ENCODE assay signal across 10 cellular contexts in the genomic region with DNA sequence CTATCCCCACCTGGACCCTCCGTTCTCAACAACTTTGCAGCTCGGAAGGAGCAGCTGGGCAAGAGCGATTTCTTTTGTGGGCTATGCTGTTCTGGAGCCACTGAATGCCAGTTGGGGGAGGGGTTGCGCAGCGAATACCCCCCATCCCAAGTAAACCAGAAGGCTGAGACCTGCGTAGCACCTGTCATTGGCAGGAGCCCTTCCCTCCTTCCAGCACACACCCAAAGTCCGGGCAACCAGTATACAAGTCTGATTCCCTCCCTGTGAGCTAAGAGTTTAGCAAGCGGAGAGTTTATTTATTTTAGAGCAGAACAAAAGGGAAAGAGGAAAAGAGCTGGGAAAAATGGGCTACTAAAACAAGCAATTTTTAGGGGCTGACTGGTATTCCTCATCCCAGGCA. TPM values are rescaled to one million over a fixed set of nuclear protein-coding genes. Genes with fewer than 3 reads are reported as not detected.
DNase-seq lines count a peak whose midpoint lies in the region; ATAC-seq, FAIRE-seq and TF ChIP-seq lines count a peak whose summit lies in the region.
"Had no signal": no experiment of that assay in that cellular context is flagged by ENCODE, and none has a peak within 500 bp of the region (broad histone marks: within the 10 kb centered on the region; RNA-seq: fewer than 3 reads in every experiment).

No MANE protein-coding gene starts in this region.

- no peak overlapping the region; the same call in 1 of the 2 replicates for H3K27ac Mint-ChIP-seq in GM23338
- H3K27ac Mint-ChIP-seq in astrocyte (ENCODE audit: unreplicated experiment): no peak overlapping the region
- H3K27ac Mint-ChIP-seq in activated T-helper 17 cell treated with anti-CD3 and anti-CD28 coated beads, Interleukin-2, amount 50 U/mL, for 72 hours: no peak overlapping the region
- H3K27ac Mint-ChIP-seq: T-cell had no signal

- H3K9me3 Mint-ChIP-seq in GM23338: no peaks in the 10 kb centered on the region
- no peaks in the 10 kb centered on the region for H3K9me3 Mint-ChIP-seq in astrocyte (ENCODE audit: unreplicated experiment)
- H3K9me3 Mint-ChIP-seq in activated T-helper 17 cell treated with anti-CD3 and anti-CD28 coated beads, Interleukin-2, amount 50 U/mL, for 72 hours: no peaks in the 10 kb centered on the region
- H3K9me3 Mint-ChIP-seq: T-cell had no signal

- H3K36me3 ChIP-seq in GM23338 (ENCODE audit: insufficient read depth) (no peaks in the 10 kb centered on the region), astrocyte (ENCODE audit: insufficient read depth, low read length) (no peaks in the 10 kb centered on the region), iPS-15b (ENCODE audit: control insufficient read depth, insufficient read depth, low read length) (no peaks in the 10 kb centered on the region)

- H3K36me3 Mint-ChIP-seq in GM23338 (ENCODE audit: low read depth) (no peaks in the 10 kb centered on the region; the same call in 2 of the 3 replicates), astrocyte (ENCODE audit: low read depth, unreplicated experiment) (no peaks in the 10 kb centered on the region)
- no peaks in the 10 kb centered on the region for H3K36me3 Mint-ChIP-seq in activated T-helper 17 cell treated with anti-CD3 and anti-CD28 coated beads, Interleukin-2, amount 50 U/mL, for 72 hours (ENCODE audit: low read depth)
- H3K36me3 Mint-ChIP-seq: T-cell had no signal

- no peak for TF ChIP-seq CTCF in GM23338 (conservative IDR thresholded peaks at IDR 0.05; ENCODE audit: low read depth in 2 of 2)
- TF ChIP-seq CTCF in astrocyte (IDR thresholded peaks at IDR 0.05; ENCODE audit: insufficient read depth, low read depth, low read length): no peak

- H3K4me2 ChIP-seq in GM23338 (peak overlapping the region; percentile 87), astrocyte (ENCODE audit: low read length) (peak overlapping the region; percentile 91)

- DNase-seq in GM23338 (ENCODE audit: low spot score) (peak; percentile 17), astrocyte (ENCODE audit: low read depth) (no peak), sciatic nerve (ENCODE audit: low spot score) (no peak), iPS-NIHi11 (ENCODE audit: low spot score) (no peak)
- DNase-seq: T-cell had no signal

- peak; percentile 70 for ATAC-seq in GM23338
- ATAC-seq in sciatic nerve: peak; percentile 60
- ATAC-seq in GM18502 (IDR thresholded peaks at IDR 0.05; ENCODE audit: poor library complexity, unreplicated experiment): no peak
- no peak for ATAC-seq in GM19351 (IDR thresholded peaks at IDR 0.05; ENCODE audit: unreplicated experiment)
- ATAC-seq in activated T-helper 17 cell treated with anti-CD3 and anti-CD28 coated beads, Interleukin-2, amount 50 U/mL, for 72 hours (replicated peaks): no peak

- H3K4me3 ChIP-seq in GM23338 (peak overlapping the region; percentile 80), astrocyte (ENCODE audit: insufficient read depth, low read depth, low read length) (peak overlapping the region; percentile 69), iPS-15b (ENCODE audit: low read depth, low read length) (peak overlapping the region; percentile 65)

- H3K79me2 ChIP-seq in GM23338 (replicated peaks; ENCODE audit: insufficient read depth) (no peaks in the 10 kb centered on the region), astrocyte (ENCODE audit: insufficient read depth, low read length) (no peaks in the 10 kb centered on the region)

- H3K27ac ChIP-seq in GM23338 (ENCODE audit: low read depth) (no peak overlapping the region), astrocyte (ENCODE audit: low read depth, low read length) (no peak overlapping the region)

- H3K4me1 Mint-ChIP-seq in GM23338 (peaks cover 15% of the 10 kb centered on the region), astrocyte (ENCODE audit: low read depth, unreplicated experiment) (no peaks in the 10 kb centered on the region)
- H3K4me1 Mint-ChIP-seq in activated T-helper 17 cell treated with anti-CD3 and anti-CD28 coated beads, Interleukin-2, amount 50 U/mL, for 72 hours: no peaks in the 10 kb centered on the region

- H3K4me3 Mint-ChIP-seq in GM23338 (peak overlapping the region; percentile 91), astrocyte (ENCODE audit: unreplicated experiment) (peak overlapping the region; percentile 76)
- H3K4me3 Mint-ChIP-seq in activated T-helper 17 cell treated with anti-CD3 and anti-CD28 coated beads, Interleukin-2, amount 50 U/mL, for 72 hours: no peak overlapping the region

- H3K27me3 Mint-ChIP-seq in GM23338 (ENCODE audit: insufficient read depth, low read depth, poor library complexity) (peaks cover 12% of the 10 kb centered on the region), astrocyte (ENCODE audit: low read depth, unreplicated experiment) (peaks cover 3% of the 10 kb centered on the region)
- H3K27me3 Mint-ChIP-seq in activated T-helper 17 cell treated with anti-CD3 and anti-CD28 coated beads, Interleukin-2, amount 50 U/mL, for 72 hours: peaks cover 11% of the 10 kb centered on the region

- FAIRE-seq in astrocyte (lab: Jason Lieb, UNC): no peak
- FAIRE-seq: urothelium cell line had no signal

- intact Hi-C loops in sciatic nerve (cut with DNase I): no loop called here

- H3K9me2 ChIP-seq in GM23338 (ENCODE audit: insufficient read depth): no peaks in the 10 kb centered on the region

- H3K9me3 ChIP-seq in astrocyte (ENCODE audit: insufficient read depth, low read depth, low read length) (no peaks in the 10 kb centered on the region), iPS-15b (ENCODE audit: control insufficient read depth, insufficient read depth, low read length) (no peaks in the 10 kb centered on the region)

- peak overlapping the region; percentile 91 for H2AFZ ChIP-seq in GM23338
- H2AFZ ChIP-seq in astrocyte (ENCODE audit: low read depth, low read length): peak overlapping the region; percentile 85

- H3K4me1 ChIP-seq in GM23338 (ENCODE audit: insufficient read depth) (peaks cover 8% of the 10 kb centered on the region; the same call in 1 of the 2 replicates), astrocyte (ENCODE audit: insufficient read depth, low read length) (peaks cover 3% of the 10 kb centered on the region), iPS-15b (ENCODE audit: control insufficient read depth, insufficient read depth, low read length) (peaks cover 2% of the 10 kb centered on the region)

- no peaks in the 10 kb centered on the region for H4K20me1 ChIP-seq in GM23338 (replicated peaks; ENCODE audit: insufficient read depth)
- no peaks in the 10 kb centered on the region for H4K20me1 ChIP-seq in astrocyte (ENCODE audit: insufficient read depth, low read length)

- H3F3A ChIP-seq in GM23338 (replicated peaks; ENCODE audit: low read depth): no peaks in the 10 kb centered on the region

- no peaks in the 10 kb centered on the region for H3K27me3 ChIP-seq in GM23338 (ENCODE audit: insufficient read depth)
- no peaks in the 10 kb centered on the region for H3K27me3 ChIP-seq in astrocyte (ENCODE audit: insufficient read depth, low read length)
- H3K27me3 ChIP-seq in iPS-15b (ENCODE audit: control insufficient read depth, insufficient read depth, low read length): peaks cover 5% of the 10 kb centered on the region

- H3K9ac ChIP-seq in astrocyte (ENCODE audit: low read length) (peak overlapping the region; percentile 60), iPS-15b (ENCODE audit: low read depth, low read length) (no peak overlapping the region)

TF ChIP-seq in GM23338, 12 proteins besides CTCF, POLR2A, EP300 and RAD21:
- TF ChIP-seq, protein P1, sequence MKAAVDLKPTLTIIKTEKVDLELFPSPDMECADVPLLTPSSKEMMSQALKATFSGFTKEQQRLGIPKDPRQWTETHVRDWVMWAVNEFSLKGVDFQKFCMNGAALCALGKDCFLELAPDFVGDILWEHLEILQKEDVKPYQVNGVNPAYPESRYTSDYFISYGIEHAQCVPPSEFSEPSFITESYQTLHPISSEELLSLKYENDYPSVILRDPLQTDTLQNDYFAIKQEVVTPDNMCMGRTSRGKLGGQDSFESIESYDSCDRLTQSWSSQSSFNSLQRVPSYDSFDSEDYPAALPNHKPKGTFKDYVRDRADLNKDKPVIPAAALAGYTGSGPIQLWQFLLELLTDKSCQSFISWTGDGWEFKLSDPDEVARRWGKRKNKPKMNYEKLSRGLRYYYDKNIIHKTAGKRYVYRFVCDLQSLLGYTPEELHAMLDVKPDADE (IDR thresholded peaks at IDR 0.05): no peak
- TF ChIP-seq CREB1 (CRISPR knock-in tag; IDR thresholded peaks at IDR 0.05; ENCODE audit: low read depth): no peak

RNA-seq across cellular contexts. Expression of a gene that starts 0.5 kb away (rescaled TPM):
- 4.4 and 5.8 TPM in 2 replicates for total RNA-seq in GM23338 (2014; rRNA removed; shearing (Covaris generic))
- polyA plus RNA-seq in GM23338 (2016; fragmentation: Nextera tagmentation; extraction: Ambion mirVana): 4.2 and 4.3 TPM in 2 replicates
- total RNA-seq in astrocyte: 0.77 and 0.89 TPM in 2 replicates
- total RNA-seq in sciatic nerve: 2.3 TPM
- total RNA-seq in activated T-helper 17 cell treated with anti-CD3 and anti-CD28 coated beads, Interleukin-2, amount 50 U/mL, for 72 hours: not detected
- total RNA-seq: T-cell had no signal

RNA-seq across cellular contexts. Expression of a gene that starts 18.8 kb away (rescaled TPM):
- 30.8 and 41.3 TPM in 2 replicates for total RNA-seq in GM23338 (2014; rRNA removed; shearing (Covaris generic))
- polyA plus RNA-seq in GM23338 (2016; fragmentation: Nextera tagmentation; extraction: Ambion mirVana): 5.2 and 7.2 TPM in 2 replicates
- total RNA-seq in astrocyte: 3.1 and 5.0 TPM in 2 replicates
- total RNA-seq in sciatic nerve: 4.9 TPM
- 10 to 100 TPM; 18.6 to 28.1 TPM for total RNA-seq in activated T-helper 17 cell treated with anti-CD3 and anti-CD28 coated beads, Interleukin-2, amount 50 U/mL, for 72 hours

RNA-seq across cellular contexts. Expression of a gene that starts 27.3 kb away (rescaled TPM):
- 18.6 and 25.9 TPM in 2 replicates for total RNA-seq in GM23338 (2014; rRNA removed; shearing (Covaris generic))
- 5.4 and 6.5 TPM in 2 replicates for polyA plus RNA-seq in GM23338 (2016; fragmentation: Nextera tagmentation; extraction: Ambion mirVana)
- 7.2 and 8.3 TPM in 2 replicates for total RNA-seq in astrocyte
- total RNA-seq in sciatic nerve: 14.5 TPM
- total RNA-seq in activated T-helper 17 cell treated with anti-CD3 and anti-CD28 coated beads, Interleukin-2, amount 50 U/mL, for 72 hours: 10 to 100 TPM; 25.7 to 29.2 TPM

Comparison
In these comparisons a context has a peak if more than half of its experiments do, and no peak if none do; other contexts are left out.
1. ATAC-seq: peak in GM23338 (single experiment) and sciatic nerve (single experiment); none in GM18502 (single experiment), GM19351 (single experiment) and activated T-helper 17 cell treated with anti-CD3 and anti-CD28 coated beads, Interleukin-2, amount 50 U/mL, for 72 hours (single experiment).
2. Peak in every context shown above with its lines, with median percentiles within 50 percentile points of each other: H3K4me3 ChIP-seq.